Comparison of ENCODE assay signal across 33 cellular contexts in the genomic region with DNA sequence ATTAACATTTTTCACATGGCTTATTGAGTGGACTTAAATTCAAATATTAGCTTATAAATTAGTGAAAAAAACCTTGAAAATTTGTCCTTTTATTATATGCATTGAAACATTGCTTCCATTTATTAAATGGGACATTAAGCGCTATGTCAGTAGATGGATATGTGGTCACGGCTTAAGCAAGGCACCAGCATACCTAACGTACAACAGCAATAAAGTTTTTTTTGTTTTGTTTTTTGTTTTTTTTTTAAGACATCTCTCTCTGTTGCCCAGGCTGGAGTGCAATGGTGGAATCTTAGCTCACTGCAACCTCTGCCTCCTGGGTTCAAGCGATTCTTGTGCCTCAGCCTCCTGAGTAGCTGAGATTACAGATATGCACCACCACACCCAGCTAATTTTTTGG.
"Had no signal": no experiment of that assay in that cellular context is flagged by ENCODE, and none has a peak within 500 bp of the region (broad histone marks: within the 10 kb centered on the region; RNA-seq: fewer than 3 reads in every experiment).

No MANE protein-coding gene starts in this region.

- H3K4me1 ChIP-seq: adrenal gland, ascending aorta, body of pancreas, breast epithelium had no signal

- FAIRE-seq: astrocyte, bronchial epithelial cell, colon had no signal

- H3K9me3 ChIP-seq: adrenal gland, ascending aorta, body of pancreas, breast epithelium had no signal

- DNase-seq: activated effector memory CD4-positive, alpha-beta T cell treated with anti-CD3 and anti-CD28 coated beads, Interleukin-2, amount 50 U/mL, for 16 hours; activated effector memory CD4-positive, alpha-beta T cell treated with Interleukin-2 at 50 U/mL for 16 hours; activated gamma-delta T cell; activated gamma-delta T cell treated with Interleukin-2 at 50 U/mL for 16 hours; activated naive CD4-positive, alpha-beta T cell; activated naive CD4-positive, alpha-beta T cell treated with anti-CD3 and anti-CD28 coated beads for 36 hours; activated naive CD4-positive, alpha-beta T cell treated with anti-CD3 and anti-CD28 coated beads, Interleukin-2, amount 10 ng/mL, durations not matched to agents 7 days and 5 days; activated naive CD4-positive, alpha-beta T cell treated with anti-CD3 and anti-CD28 coated beads, Interleukin-2, amount 50 U/mL, for 16 hours; activated naive CD4-positive, alpha-beta T cell treated with Interleukin-2 at 50 U/mL for 16 hours; activated naive CD8-positive, alpha-beta T cell treated with anti-CD3 and anti-CD28 coated beads for 36 hours; activated naive CD8-positive, alpha-beta T cell treated with anti-CD3 and anti-CD28 coated beads, Interleukin-2, amount 10 ng/mL, durations not matched to agents 7 days and 5 days; activated naive CD8-positive, alpha-beta T cell treated with anti-CD3 and anti-CD28 coated beads, Interleukin-2, amount 50 U/mL, for 24 hours; activated T-cell treated with anti-CD3 and anti-CD28 coated beads, Interleukin-2, amount 50 U/mL, for 4 hours; activated T-cell treated with anti-CD3 and anti-CD28 coated beads, Interleukin-2, amount 50 U/mL, for 48 hours; activated T-cell treated with anti-CD3 and anti-CD28 coated beads, Interleukin-2, amount 50 U/mL, for 72 hours; adrenal gland; amniotic stem cell; amygdala; anterior cingulate cortex; aorta; body of pancreas; brain microvascular endothelial cell; caudate nucleus; central memory CD4-positive, alpha-beta T cell; cerebellar nuclear complex had no signal

- ATAC-seq: activated naive CD4-positive, alpha-beta T cell treated with anti-CD3 and anti-CD28 coated beads, Interleukin-2, amount 50 U/mL, for 72 hours; activated naive CD8-positive, alpha-beta T cell treated with anti-CD3 and anti-CD28 coated beads, Interleukin-2, amount 50 U/mL, for 24 hours; activated T-cell treated with anti-CD3 and anti-CD28 coated beads, Interleukin-2, amount 50 U/mL, for 4 hours; activated T-cell treated with anti-CD3 and anti-CD28 coated beads, Interleukin-2, amount 50 U/mL, for 72 hours; activated T-helper 17 cell treated with anti-CD3 and anti-CD28 coated beads, Interleukin-2, amount 50 U/mL, for 72 hours; body of pancreas had no signal

- H3K4me3 ChIP-seq: adrenal gland, ascending aorta, body of pancreas, breast epithelium, cardiac muscle cell had no signal

- H3K27ac ChIP-seq: adrenal gland, ascending aorta, body of pancreas, brain microvascular endothelial cell, breast epithelium, cardiac muscle cell had no signal

- H3K27me3 ChIP-seq: adrenal gland, ascending aorta, body of pancreas, brain microvascular endothelial cell, breast epithelium, cardiac muscle cell had no signal
